Comparison of ENCODE assay signal across 1 cellular context in genomic region chr2:101041413-101041812, GRCh38.
TF ChIP-seq lines count a peak whose summit lies in the region.

No MANE protein-coding gene starts in this region.

TF ChIP-seq in SK-N-SH treated with all-trans-retinoic acid at 6 μM for 48 hours, 23 proteins besides CTCF, POLR2A, EP300 and RAD21 (continued from another document):
- no peak; the same call in 1 of the 2 replicates for TF ChIP-seq TSHZ2 (CRISPR knock-in tag; IDR thresholded peaks at IDR 0.05)
- TF ChIP-seq ESRRG (CRISPR knock-in tag; IDR thresholded peaks at IDR 0.05), result no peak
- TF ChIP-seq CREB5 (CRISPR knock-in tag; IDR thresholded peaks at IDR 0.05; ENCODE audit: low read depth), result no peak
